In genomic region chr19:17390665-17391370, GRCh38 we compare ENCODE assay signal across 1 cellular context.
TF ChIP-seq lines count a peak whose summit lies in the region.

No MANE protein-coding gene starts in this region.

TF ChIP-seq in WTC11, 78 proteins besides CTCF, POLR2A, EP300 and RAD21 (continued from another document):
- TF ChIP-seq FOXP4 (CRISPR knock-in tag; IDR thresholded peaks at IDR 0.05) (peak; percentile 80), TEAD4 (CRISPR knock-in tag; IDR thresholded peaks at IDR 0.05) (no peak)
